In genomic region chr1:234139966-234140365, GRCh38 we compare ENCODE assay signal across 22 cellular contexts.
DNase-seq lines count a peak whose midpoint lies in the region; ATAC-seq, FAIRE-seq and TF ChIP-seq lines count a peak whose summit lies in the region.
"Had no signal": no experiment of that assay in that cellular context is flagged by ENCODE, and none has a peak within 500 bp of the region (broad histone marks: within the 10 kb centered on the region; RNA-seq: fewer than 3 reads in every experiment).

No MANE protein-coding gene starts in this region.

- no peaks in the 10 kb centered on the region for H3K9me3 Mint-ChIP-seq in CD4-positive, alpha-beta T cell
- H3K9me3 Mint-ChIP-seq: activated B cell treated with CpG ODN at 0.5 μM for 24 hours; activated naive CD4-positive, alpha-beta T cell treated with anti-CD3 and anti-CD28 coated beads, Interleukin-2, amount 50 U/mL, for 24 hours; dendritic cell treated with granulocyte-macrophage colony-stimulating factor and Interleukin-4, amounts not matched to agents 40 ng/mL and 50 ng/mL, for 4 days; stimulated activated memory B cell treated with anti-CD40 and anti-IgM and Interleukin-4, amounts not matched to agents 10 μg/mL and 1 μg/mL and 100 μg/mL, for 72 hours had no signal

- H3K4me1 ChIP-seq in PC-3 (ENCODE audit: insufficient read depth, low read length) (peaks cover 18% of the 10 kb centered on the region), HAP-1 (no peaks in the 10 kb centered on the region)

- no peak overlapping the region for H3K4me3 ChIP-seq in PC-3 (ENCODE audit: low read length)
- no peak overlapping the region for H3K4me3 ChIP-seq in bronchial epithelial cell (ENCODE audit: low read depth, low read length)
- H3K4me3 ChIP-seq in HAP-1 = no peak overlapping the region
- H3K4me3 ChIP-seq: SK-N-MC had no signal

- TF ChIP-seq CTCF in PC-3 (conservative IDR thresholded peaks at IDR 0.05; ENCODE audit: low read depth, low read length) (no peak), bronchial epithelial cell (IDR thresholded peaks at IDR 0.05; ENCODE audit: insufficient read depth, low read length, severe bottlenecking) (no peak)
- no peak for TF ChIP-seq CTCF in CD4-positive, alpha-beta T cell (IDR thresholded peaks at IDR 0.05)

- no peak for FAIRE-seq in bronchial epithelial cell (lab: Jason Lieb, UNC)
- FAIRE-seq: GM12892 had no signal

- no peak overlapping the region for H2AFZ ChIP-seq in PC-3 (ENCODE audit: low read length)

- H3K36me3 Mint-ChIP-seq in CD4-positive, alpha-beta T cell (ENCODE audit: low read depth) = no peaks in the 10 kb centered on the region
- H3K36me3 Mint-ChIP-seq: activated naive CD4-positive, alpha-beta T cell treated with anti-CD3 and anti-CD28 coated beads, Interleukin-2, amount 50 U/mL, for 24 hours; naive thymus-derived CD4-positive, alpha-beta T cell; stimulated activated memory B cell treated with anti-CD40 and anti-IgM and Interleukin-4, amounts not matched to agents 10 μg/mL and 1 μg/mL and 100 μg/mL, for 72 hours had no signal

- H3K27me3 ChIP-seq in PC-3 (ENCODE audit: low read length) = no peaks in the 10 kb centered on the region
- H3K27me3 ChIP-seq in bronchial epithelial cell (ENCODE audit: control insufficient read depth, insufficient read depth, low read length) = no peaks in the 10 kb centered on the region
- no peaks in the 10 kb centered on the region for H3K27me3 ChIP-seq in CD4-positive, alpha-beta T cell (ENCODE audit: control insufficient read depth, insufficient read depth, low read length)
- peaks cover 10% of the 10 kb centered on the region for H3K27me3 ChIP-seq in HAP-1 (ENCODE audit: low read depth)

- POLR2A ChIA-PET in PC-3 (lab: Charles Lee; ENCODE audit: unreplicated experiment) = no interaction called here
- POLR2A ChIA-PET in CD4-positive, alpha-beta T cell (lab: Charles Lee) = no interaction called here

- intact Hi-C loops in PC-3 (cut with micrococcal nuclease) = no loop called here
- intact Hi-C loops in CD4-positive, alpha-beta T cell (cut with DNase I, micrococcal nuclease) = no loop called here

- no TSS peak for BruUV-seq in PC-3 (replicated peaks; lab: Mats Ljungman, UMichigan)

- H3K9ac ChIP-seq in PC-3 (ENCODE audit: low read length) = peak overlapping the region; percentile 75

- peak overlapping the region; percentile 94 for H3K27ac ChIP-seq in PC-3 (ENCODE audit: low read length)
- H3K27ac ChIP-seq in CD4-positive, alpha-beta T cell (ENCODE audit: low read depth, low read length) = no peak overlapping the region
- H3K27ac ChIP-seq: SK-N-MC had no signal

- H3F3A ChIP-seq in PC-3 (ENCODE audit: low read length, unreplicated experiment) = no peaks in the 10 kb centered on the region

- CTCF ChIA-PET in PC-3 (lab: Charles Lee) = no interaction called here
- CTCF ChIA-PET in CD4-positive, alpha-beta T cell (lab: Charles Lee) = no interaction called here

- H3K9me3 ChIP-seq in PC-3 (ENCODE audit: low read length) (no peaks in the 10 kb centered on the region), HAP-1 (no peaks in the 10 kb centered on the region)
- H3K9me3 ChIP-seq in CD4-positive, alpha-beta T cell (ENCODE audit: control insufficient read depth, low read length) = no peaks in the 10 kb centered on the region

- no peak overlapping the region for H3K27ac Mint-ChIP-seq in CD4-positive, alpha-beta T cell
- H3K27ac Mint-ChIP-seq: activated B cell treated with CpG ODN at 0.5 μM for 24 hours; activated naive CD4-positive, alpha-beta T cell treated with anti-CD3 and anti-CD28 coated beads, Interleukin-2, amount 50 U/mL, for 24 hours; B cell; dendritic cell treated with granulocyte-macrophage colony-stimulating factor and Interleukin-4, amounts not matched to agents 40 ng/mL and 50 ng/mL, for 4 days; naive thymus-derived CD4-positive, alpha-beta T cell; stimulated activated memory B cell treated with anti-CD40 and anti-IgM and Interleukin-4, amounts not matched to agents 10 μg/mL and 1 μg/mL and 100 μg/mL, for 72 hours had no signal

- in situ Hi-C loops in HAP-1 (cut with MboI; ENCODE audit: low sequenced_read_pairs) = no loop called here

- DNase-seq in EH (ENCODE audit: low read depth) = peak; percentile 95
- peak; percentile 99 for DNase-seq in PC-3
- peak; percentile 99 for DNase-seq in bronchial epithelial cell (ENCODE audit: low read depth)
- DNase-seq in kidney glomerular epithelial cell (lab: John Stamatoyannopoulos, UW) = peak; percentile 30
- no peak for DNase-seq in CD4-positive, alpha-beta T cell
- no peak for DNase-seq in HAP-1 (ENCODE audit: low spot score in 2 of 2)
- DNase-seq in amniotic stem cell (lab: John Stamatoyannopoulos, UW) = no peak
- no peak for DNase-seq in stimulated activated CD4-positive, alpha-beta T cell treated with anti-CD3 and anti-CD28 coated beads, Interleukin-4, amount 100 ng/mL, for 4 hours
- DNase-seq: activated B cell treated with CpG ODN at 0.5 μM for 24 hours; DND-41; head of caudate nucleus; Kasumi-1; left colon; naive thymus-derived CD4-positive, alpha-beta T cell; NCI-H2081; stimulated activated CD4-positive, alpha-beta T cell treated with anti-CD3 and anti-CD28 coated beads, Interleukin-4, amount 100 ng/mL, for 24 hours had no signal

- H3K9me2 ChIP-seq in PC-3 (replicated peaks; ENCODE audit: low read length) = no peaks in the 10 kb centered on the region

- 0 out of 2 replicates have a peak overlapping the region, but pooled peaks have one; percentile 10 for H3K4me2 ChIP-seq in PC-3 (ENCODE audit: low read length)

- H4K20me1 ChIP-seq in PC-3 (ENCODE audit: low read length) = no peaks in the 10 kb centered on the region

- H3K27me3 Mint-ChIP-seq in CD4-positive, alpha-beta T cell = peaks cover 10% of the 10 kb centered on the region

- H3K36me3 ChIP-seq in PC-3 (ENCODE audit: low read depth, low read length) = no peaks in the 10 kb centered on the region
- H3K36me3 ChIP-seq in bronchial epithelial cell (ENCODE audit: control insufficient read depth, insufficient read depth, low read length) = no peaks in the 10 kb centered on the region
- no peaks in the 10 kb centered on the region for H3K36me3 ChIP-seq in HAP-1 (replicated peaks)

- ATAC-seq in PC-3 = peak; percentile 100
- no peak for ATAC-seq in CD4-positive, alpha-beta T cell (ENCODE audit: poor library complexity)
- ATAC-seq: left colon; naive thymus-derived CD4-positive, alpha-beta T cell; stimulated activated memory B cell treated with anti-CD40 and anti-IgM and Interleukin-4, amounts not matched to agents 10 μg/mL and 1 μg/mL and 100 μg/mL, for 72 hours had no signal

- H3K4me3 Mint-ChIP-seq in CD4-positive, alpha-beta T cell = no peak overlapping the region
- H3K4me3 Mint-ChIP-seq: activated B cell treated with CpG ODN at 0.5 μM for 24 hours; activated naive CD4-positive, alpha-beta T cell treated with anti-CD3 and anti-CD28 coated beads, Interleukin-2, amount 50 U/mL, for 24 hours; B cell; dendritic cell treated with granulocyte-macrophage colony-stimulating factor and Interleukin-4, amounts not matched to agents 40 ng/mL and 50 ng/mL, for 4 days; naive thymus-derived CD4-positive, alpha-beta T cell; stimulated activated memory B cell treated with anti-CD40 and anti-IgM and Interleukin-4, amounts not matched to agents 10 μg/mL and 1 μg/mL and 100 μg/mL, for 72 hours had no signal

- H3K79me2 ChIP-seq in PC-3 (ENCODE audit: low read length) = no peaks in the 10 kb centered on the region

- no peaks in the 10 kb centered on the region for H3K4me1 Mint-ChIP-seq in CD4-positive, alpha-beta T cell (ENCODE audit: low read depth)
- H3K4me1 Mint-ChIP-seq: activated B cell treated with CpG ODN at 0.5 μM for 24 hours; activated naive CD4-positive, alpha-beta T cell treated with anti-CD3 and anti-CD28 coated beads, Interleukin-2, amount 50 U/mL, for 24 hours; B cell; naive thymus-derived CD4-positive, alpha-beta T cell; stimulated activated memory B cell treated with anti-CD40 and anti-IgM and Interleukin-4, amounts not matched to agents 10 μg/mL and 1 μg/mL and 100 μg/mL, for 72 hours had no signal

Comparison
In these comparisons a context has a peak if more than half of its experiments do, and no peak if none do; other contexts are left out.
1. DNase-seq: peak in EH (single experiment), PC-3 (single experiment), bronchial epithelial cell (single experiment) and kidney glomerular epithelial cell (single experiment); none in CD4-positive, alpha-beta T cell (0 of 10), HAP-1 (0 of 2), amniotic stem cell (single experiment) and stimulated activated CD4-positive, alpha-beta T cell treated with anti-CD3 and anti-CD28 coated beads, Interleukin-4, amount 100 ng/mL, for 4 hours (0 of 2).